24 cellular contexts compared by ENCODE assay signal in the genomic region with DNA sequence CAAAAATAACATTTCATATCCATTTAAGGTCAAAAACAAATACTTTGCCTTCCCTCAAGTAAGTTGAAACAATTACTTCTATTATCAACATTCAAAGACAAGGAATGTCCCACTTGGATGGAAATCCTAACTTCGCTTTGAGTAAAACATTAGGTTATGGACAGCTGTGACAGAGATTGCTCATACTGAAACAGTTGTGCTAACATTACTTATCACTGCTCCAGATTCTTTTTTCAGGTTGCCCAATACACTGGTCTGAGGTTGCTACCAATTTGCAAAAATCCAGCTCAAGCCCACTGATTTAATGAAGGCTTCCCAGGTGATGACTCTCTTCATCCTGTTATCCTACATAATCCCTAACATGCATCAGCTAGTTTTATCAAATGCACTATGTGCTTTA.
"Had no signal": no experiment of that assay in that cellular context is flagged by ENCODE, and none has a peak within 500 bp of the region (broad histone marks: within the 10 kb centered on the region; RNA-seq: fewer than 3 reads in every experiment).

No MANE protein-coding gene starts in this region.

- H3K27me3 ChIP-seq: ovary, right lobe of liver had no signal

- H3K27ac ChIP-seq: epithelial cell of prostate, ovary, right lobe of liver, thoracic aorta had no signal

- H3K36me3 ChIP-seq: ovary had no signal

- DNase-seq: activated CD4-positive, alpha-beta T cell treated with anti-CD3 and anti-CD28 coated beads for 4 hours; activated CD4-positive, alpha-beta T cell treated with anti-CD3 and anti-CD28 coated beads, Interleukin-2, amount 50 U/mL, for 4 hours; activated CD4-positive, CD25-positive, alpha-beta regulatory T cell; activated CD8-positive, alpha-beta memory T cell treated with anti-CD3 and anti-CD28 coated beads, Interleukin-2, amount 50 U/mL, for 4 hours; activated effector memory CD4-positive, alpha-beta T cell treated with anti-CD3 and anti-CD28 coated beads, Interleukin-2, amount 50 U/mL, for 16 hours; activated naive CD4-positive, alpha-beta T cell treated with anti-CD3 and anti-CD28 coated beads for 36 hours; activated naive CD8-positive, alpha-beta T cell treated with anti-CD3 and anti-CD28 coated beads for 36 hours; activated T-cell treated with anti-CD3 and anti-CD28 coated beads, Interleukin-2, amount 50 U/mL, for 1 hour; endodermal cell; head of caudate nucleus; hippocampal formation; kidney; left colon; mammary epithelial cell; naive thymus-derived CD4-positive, alpha-beta T cell; ovary; right lobe of liver; small intestine; stimulated activated CD4-positive, alpha-beta T cell treated with anti-CD3 and anti-CD28 coated beads, Interleukin-4, amount 100 ng/mL, for 24 hours had no signal

- H3K4me1 ChIP-seq: right lobe of liver had no signal

- H3K9me3 ChIP-seq: ovary, right lobe of liver, thoracic aorta had no signal

- ATAC-seq: left colon; naive thymus-derived CD4-positive, alpha-beta T cell; right lobe of liver; stimulated activated effector memory CD8-positive, alpha-beta T cell treated with anti-CD3 and anti-CD28 coated beads, Interleukin-12 subunit alpha, Interleukin-12 subunit beta, amount 100 ng/mL, for 72 hours had no signal

- H3K4me3 ChIP-seq: ovary, right lobe of liver, thoracic aorta had no signal

- FAIRE-seq: bronchial epithelial cell, kidney, small intestine, urothelium cell line had no signal
